Comparison of ENCODE assay signal across 10 cellular contexts in genomic region chr13:80515296-80515695, GRCh38.
"Had no signal": no experiment of that assay in that cellular context is flagged by ENCODE, and none has a peak within 500 bp of the region (broad histone marks: within the 10 kb centered on the region; RNA-seq: fewer than 3 reads in every experiment).

No MANE protein-coding gene starts in this region.

- DNase-seq: GM23248, GOT3, H7, H9, HFFc6 had no signal

- H2AFZ ChIP-seq: GM23248, GM23338 had no signal

- FAIRE-seq: H1, H54 had no signal

- H3K9me3 ChIP-seq: HAP-1 had no signal

- H3K27ac ChIP-seq: GM23248 had no signal

- ATAC-seq: GM23338, HCT116 had no signal

- H3K9ac ChIP-seq: GM23248 had no signal

- H3K4me1 ChIP-seq: HAP-1 had no signal

- H3K4me3 ChIP-seq: GM23248, GM23338, HAP-1 had no signal

- H3K36me3 ChIP-seq: HAP-1 had no signal

- H3K4me2 ChIP-seq: GM23338 had no signal
